In genomic region chr2:134282638-134283400, GRCh38 we compare ENCODE assay signal across 1 cellular context.
TF ChIP-seq lines count a peak whose summit lies in the region.

No MANE protein-coding gene starts in this region.

TF ChIP-seq in GM12878, 131 proteins besides CTCF, POLR2A, EP300 and RAD21 (continued from another document):
- TF ChIP-seq ATF2 (IDR thresholded peaks at IDR 0.05; ENCODE audit: low read length) (peak; percentile 93), HDGF (IDR thresholded peaks at IDR 0.05) (no peak), NFYA (IDR thresholded peaks at IDR 0.05; ENCODE audit: borderline replicate concordance, low read depth, low read length) (no peak), ZZZ3 (IDR thresholded peaks at IDR 0.05; ENCODE audit: control insufficient read depth, insufficient read length, low read depth) (no peak), YY1 (IDR thresholded peaks at IDR 0.05; ENCODE audit: low read depth, low read length) (0 out of 2 replicates have a peak, but pooled peaks have one; percentile 41)
